8 cellular contexts compared by ENCODE assay signal in genomic region chr10:103763374-103764202, GRCh38.
A peak's percentile ranks its signal among the peaks of the same experiment; 100 is the strongest.
DNase-seq lines count a peak whose midpoint lies in the region; ATAC-seq, FAIRE-seq and TF ChIP-seq lines count a peak whose summit lies in the region.

No MANE protein-coding gene starts in this region.

- peak overlapping the region; percentile 63 for H3K27ac ChIP-seq in KOPT-K1 (ENCODE audit: low read depth, low read length, poor library complexity, severe bottlenecking)

- POLR2A ChIA-PET in naive thymus-derived CD8-positive, alpha-beta T cell (lab: Charles Lee): interaction anchor here (0.6 to 2.6 kb wide), 6 partner anchors 8 to 1006 kb away, joined by 3 to 12 read pairs (median 4); no protein-coding TSS in a partner anchor

- DNase-seq in GM12891 (ENCODE audit: insufficient read length, low spot score): no peak
- peak; percentile 22 for DNase-seq in activated T-helper 2 cell treated with anti-CD3 and anti-CD28 coated beads, Interferon-gamma antibody, Interleukin-2, Interleukin-4, amounts not matched to agents 10 μg/mL and 5 μg/mL and 100 μg/mL, durations not matched to agents 14 hours and 24 hours and 36 hours (ENCODE audit: low spot score)
- peak in 4 of 10 donors; percentile 7 to 30 (median 18) for DNase-seq in naive thymus-derived CD8-positive, alpha-beta T cell
- DNase-seq in NCI-H446 treated with DMSO at 0.1 percent for 48 hours (lab: John Stamatoyannopoulos, UW): no peak

- peak; percentile 81 for FAIRE-seq in GM12891 (lab: Jason Lieb, UNC)

- peaks cover 5% of the 10 kb centered on the region for H3K27me3 Mint-ChIP-seq in activated T-helper 2 cell treated with anti-CD3 and anti-CD28 coated beads, Interferon-gamma antibody, Interleukin-2, Interleukin-4, amounts not matched to agents 10 μg/mL and 5 μg/mL and 100 μg/mL, durations not matched to agents 14 hours and 24 hours and 36 hours (ENCODE audit: low read depth)
- H3K27me3 Mint-ChIP-seq in naive thymus-derived CD8-positive, alpha-beta T cell: no peaks in the 10 kb centered on the region

- no peaks in the 10 kb centered on the region for H3K36me3 ChIP-seq in KOPT-K1 (ENCODE audit: insufficient read depth, low read length)

- no peak overlapping the region for H3K4me3 Mint-ChIP-seq in activated T-helper 2 cell treated with anti-CD3 and anti-CD28 coated beads, Interferon-gamma antibody, Interleukin-2, Interleukin-4, amounts not matched to agents 10 μg/mL and 5 μg/mL and 100 μg/mL, durations not matched to agents 14 hours and 24 hours and 36 hours (ENCODE audit: low read depth)
- peak overlapping the region; percentile 55 to 80 (median 69) for H3K4me3 Mint-ChIP-seq in naive thymus-derived CD8-positive, alpha-beta T cell

- no peaks in the 10 kb centered on the region for H3K9me3 ChIP-seq in KOPT-K1 (ENCODE audit: insufficient read depth, low read length, poor library complexity, severe bottlenecking)

- TF ChIP-seq POLR2A in GM12891 (IDR thresholded peaks at IDR 0.05; ENCODE audit: low read depth, low read length): no peak

- intact Hi-C loops in activated T-helper 2 cell treated with anti-CD3 and anti-CD28 coated beads, Interferon-gamma antibody, Interleukin-2, Interleukin-4, amounts not matched to agents 10 μg/mL and 5 μg/mL and 100 μg/mL, durations not matched to agents 14 hours and 24 hours and 36 hours (cut with micrococcal nuclease): no loop called here

- peak; percentile 41 to 43 for ATAC-seq in naive thymus-derived CD8-positive, alpha-beta T cell
- ATAC-seq in HG03378 (IDR thresholded peaks at IDR 0.05; ENCODE audit: unreplicated experiment) (no peak), GM19455 (IDR thresholded peaks at IDR 0.05; ENCODE audit: unreplicated experiment) (no peak), HG03108 (IDR thresholded peaks at IDR 0.05; ENCODE audit: unreplicated experiment) (no peak)

- peak overlapping the region; percentile 1 for H3K27ac Mint-ChIP-seq in activated T-helper 2 cell treated with anti-CD3 and anti-CD28 coated beads, Interferon-gamma antibody, Interleukin-2, Interleukin-4, amounts not matched to agents 10 μg/mL and 5 μg/mL and 100 μg/mL, durations not matched to agents 14 hours and 24 hours and 36 hours
- H3K27ac Mint-ChIP-seq in naive thymus-derived CD8-positive, alpha-beta T cell: peak overlapping the region; percentile 48 to 91 (median 79)

- H3K4me1 Mint-ChIP-seq in activated T-helper 2 cell treated with anti-CD3 and anti-CD28 coated beads, Interferon-gamma antibody, Interleukin-2, Interleukin-4, amounts not matched to agents 10 μg/mL and 5 μg/mL and 100 μg/mL, durations not matched to agents 14 hours and 24 hours and 36 hours (ENCODE audit: low read depth): peaks cover 45% of the 10 kb centered on the region
- H3K4me1 Mint-ChIP-seq in naive thymus-derived CD8-positive, alpha-beta T cell: peaks cover 39 to 72% (median 68%) of the 10 kb centered on the region in 4 donors

- no peaks in the 10 kb centered on the region for H3K36me3 Mint-ChIP-seq in activated T-helper 2 cell treated with anti-CD3 and anti-CD28 coated beads, Interferon-gamma antibody, Interleukin-2, Interleukin-4, amounts not matched to agents 10 μg/mL and 5 μg/mL and 100 μg/mL, durations not matched to agents 14 hours and 24 hours and 36 hours (ENCODE audit: low read depth)
- no peaks in the 10 kb centered on the region for H3K36me3 Mint-ChIP-seq in naive thymus-derived CD8-positive, alpha-beta T cell

- H3K9me3 Mint-ChIP-seq in activated T-helper 2 cell treated with anti-CD3 and anti-CD28 coated beads, Interferon-gamma antibody, Interleukin-2, Interleukin-4, amounts not matched to agents 10 μg/mL and 5 μg/mL and 100 μg/mL, durations not matched to agents 14 hours and 24 hours and 36 hours: no peaks in the 10 kb centered on the region
- H3K9me3 Mint-ChIP-seq in naive thymus-derived CD8-positive, alpha-beta T cell: no peaks in the 10 kb centered on the region

TF ChIP-seq in GM12891, 5 proteins besides CTCF, POLR2A, EP300 and RAD21:
- no peak for TF ChIP-seq TAF1 (IDR thresholded peaks at IDR 0.05; ENCODE audit: low read depth, low read length)
- TF ChIP-seq SPI1 (IDR thresholded peaks at IDR 0.05; ENCODE audit: low read depth, low read length): peak; percentile 82

Comparison
In these comparisons a context has a peak if more than half of its experiments do, and no peak if none do; other contexts are left out.
1. ATAC-seq: peak in naive thymus-derived CD8-positive, alpha-beta T cell (2 of 2); none in HG03378 (single experiment), GM19455 (single experiment) and HG03108 (single experiment).